Comparison of ENCODE assay signal across 20 cellular contexts in genomic region chr16:85983064-85983463, GRCh38.
A peak's percentile ranks its signal among the peaks of the same experiment; 100 is the strongest.
DNase-seq lines count a peak whose midpoint lies in the region; ATAC-seq and TF ChIP-seq lines count a peak whose summit lies in the region.
"Had no signal": no experiment of that assay in that cellular context is flagged by ENCODE, and none has a peak within 500 bp of the region (broad histone marks: within the 10 kb centered on the region; RNA-seq: fewer than 3 reads in every experiment).

No MANE protein-coding gene starts in this region.

- no peak overlapping the region for H3K4me2 ChIP-seq in neuronal stem cell (ENCODE audit: insufficient read depth, low read length, poor library complexity, severe bottlenecking)
- H3K4me2 ChIP-seq: A549, GM23338 had no signal

- H3K18ac ChIP-seq in neuronal stem cell (ENCODE audit: low read length), result peak overlapping the region; percentile 55

- H3K27me3 ChIP-seq in neuronal stem cell (ENCODE audit: control insufficient read depth in 3 of 3, insufficient read depth in 3 of 3, low read depth in 1 of 3, low read length in 3 of 3), result peaks cover 0 to 21% (median 0%) of the 10 kb centered on the region in 3 experiments

- no peak overlapping the region for H2BK120ac ChIP-seq in neuronal stem cell (ENCODE audit: low read depth, low read length)

- H2AFZ ChIP-seq in neuronal stem cell (ENCODE audit: low read length), result no peak overlapping the region
- H2AFZ ChIP-seq: GM23338 had no signal

- no peak overlapping the region for H3K23ac ChIP-seq in neuronal stem cell (ENCODE audit: low read depth, low read length, poor library complexity)

- peak overlapping the region; percentile 52 for H4K8ac ChIP-seq in neuronal stem cell (ENCODE audit: low read depth, low read length)

- intact Hi-C loops in cardiac septum (cut with DNase I), result no loop called here
- intact Hi-C loops in left cardiac atrium (cut with DNase I), result loop anchor here in 1 of 2 donors (10.0 kb wide), 1 partner anchor 158 kb away; no protein-coding TSS in a partner anchor

- peak; percentile 22 for DNase-seq in cardiac septum (ENCODE audit: low spot score)
- no peak for DNase-seq in left cardiac atrium
- DNase-seq in NB4 (ENCODE audit: low read depth), result no peak
- DNase-seq in neuronal stem cell (ENCODE audit: low spot score), result no peak
- no peak for DNase-seq in SKM-1 treated with dmso at 0.1 percent for 144 hours (lab: John Stamatoyannopoulos, UW; ENCODE audit: unreplicated experiment)
- DNase-seq in AG08395 (ENCODE audit: low spot score), result no peak
- DNase-seq: DMS79; HCEC 1CT; NCI-H187; NCI-H2107; NCI-H510A; NCI-H748 treated with DMSO at 0.1 percent for 48 hours; NK-92 treated with Interleukin-12 subunit alpha and Interleukin-12 subunit beta, amount 100 ng/mL, for 24 hours; OCI-M1 had no signal

- H3K4me3 ChIP-seq in NB4 (ENCODE audit: low read depth, low read length) (peak overlapping the region; percentile 22), neuronal stem cell (ENCODE audit: low read length in 2 of 2) (no peak overlapping the region)
- H3K4me3 ChIP-seq: A549, GM23338, K562, SJSA1 had no signal

- H3K4me1 ChIP-seq in neuronal stem cell (ENCODE audit: control insufficient read depth in 2 of 2, insufficient read depth in 1 of 2, low read depth in 1 of 2, low read length in 2 of 2), result no peaks in the 10 kb centered on the region
- H3K4me1 ChIP-seq: A549, SJSA1 had no signal

- WGBS in neuronal stem cell (ENCODE audit: extremely low coverage in 2 of 2, insufficient read length in 2 of 2, insufficient replicate concordance in 1 of 2), 2 donors, result no CpG with 5 or more reads among the region's 12 CpGs

- no peaks in the 10 kb centered on the region for H3K36me3 ChIP-seq in neuronal stem cell (replicated peaks in 1 of 2; ENCODE audit: control insufficient read depth in 2 of 2, insufficient read depth in 2 of 2, low read length in 2 of 2)
- H3K36me3 ChIP-seq: SJSA1 had no signal

- no peak overlapping the region for H2BK5ac ChIP-seq in neuronal stem cell (ENCODE audit: low read length)

- H3K9me3 ChIP-seq in neuronal stem cell (replicated peaks in 1 of 2; ENCODE audit: control insufficient read depth in 2 of 2, insufficient read depth in 1 of 2, low read depth in 1 of 2, low read length in 2 of 2), result no peaks in the 10 kb centered on the region
- H3K9me3 ChIP-seq: A549, SJSA1 had no signal

- peak overlapping the region; percentile 33 for H3K14ac ChIP-seq in neuronal stem cell (ENCODE audit: low read length)

- peak overlapping the region; percentile 82 for H2AK5ac ChIP-seq in neuronal stem cell (ENCODE audit: low read depth, low read length)

- no peak for TF ChIP-seq POLR2A in NB4 (IDR thresholded peaks at IDR 0.05; ENCODE audit: extremely low read depth, insufficient read length)

- no peaks in the 10 kb centered on the region for H3K79me1 ChIP-seq in neuronal stem cell (ENCODE audit: low read depth, low read length)

- H2BK12ac ChIP-seq in neuronal stem cell (ENCODE audit: low read length), result peak overlapping the region; percentile 12

- H2BK15ac ChIP-seq in neuronal stem cell (ENCODE audit: low read length), result peak overlapping the region; percentile 16

- H3K27ac ChIP-seq in neuronal stem cell (replicated peaks; ENCODE audit: low read length), result no peak overlapping the region
- H3K27ac ChIP-seq: A549, C4-2B, SJSA1 had no signal

- no peak for TF ChIP-seq CTCF in NB4 (IDR thresholded peaks at IDR 0.05; ENCODE audit: low read depth, low read length)

- no peak overlapping the region for H4K91ac ChIP-seq in neuronal stem cell (ENCODE audit: low read depth, low read length, poor library complexity)

- H3K4ac ChIP-seq in neuronal stem cell (ENCODE audit: low read length), result no peak overlapping the region

- ATAC-seq in left cardiac atrium (no peak), HG03108 (IDR thresholded peaks at IDR 0.05; ENCODE audit: unreplicated experiment) (no peak)
- ATAC-seq: A549, GM23338, K562 had no signal

- no peak overlapping the region for H3K9ac ChIP-seq in neuronal stem cell (ENCODE audit: low read depth, low read length, poor library complexity)
